In genomic region chr17:81967533-81968395, GRCh38 we compare ENCODE assay signal across 1 cellular context.
TF ChIP-seq lines count a peak whose summit lies in the region.

No MANE protein-coding gene starts in this region.

TF ChIP-seq in H1, 55 proteins besides CTCF, POLR2A, EP300 and RAD21:
- TF ChIP-seq NANOG (IDR thresholded peaks at IDR 0.05; ENCODE audit: insufficient read depth, low read depth, low read length, poor library complexity, severe bottlenecking) (peak; percentile 63), TCF12 (IDR thresholded peaks at IDR 0.05; ENCODE audit: low read depth, low read length) (0 out of 2 replicates have a peak, but pooled peaks have one; percentile 26), TAF1 (IDR thresholded peaks at IDR 0.05; ENCODE audit: low read depth, low read length) (no peak), USF2 (IDR thresholded peaks at IDR 0.05; ENCODE audit: low read length) (peak; percentile 78), TEAD4 (IDR thresholded peaks at IDR 0.05; ENCODE audit: low read depth, low read length) (no peak), EGR1 (IDR thresholded peaks at IDR 0.05; ENCODE audit: borderline replicate concordance, low read depth, low read length) (peak; percentile 96), KDM5A (IDR thresholded peaks at IDR 0.05; ENCODE audit: low read length) (no peak), MAX (IDR thresholded peaks at IDR 0.05) (peak; percentile 93), ZNF274 (IDR thresholded peaks at IDR 0.05; ENCODE audit: borderline replicate concordance, extremely low read depth, low read length) (no peak), E2F6 (IDR thresholded peaks at IDR 0.05) (peak; percentile 84), ATF3 (IDR thresholded peaks at IDR 0.05; ENCODE audit: insufficient read depth, low read depth, low read length) (peak; percentile 52), GABPA (IDR thresholded peaks at IDR 0.05; ENCODE audit: borderline replicate concordance, insufficient read depth, low read length) (peak; percentile 17; the same call in 1 of the 2 replicates), SP1 (IDR thresholded peaks at IDR 0.05; ENCODE audit: low read depth, low read length) (0 out of 2 replicates have a peak, but pooled peaks have one; percentile 21), SIN3A (conservative IDR thresholded peaks at IDR 0.05 in 1 of 2, IDR thresholded peaks at IDR 0.05 in 1 of 2; ENCODE audit: low read depth in 1 of 2, low read length in 2 of 2) (peak in 1 of 2 experiments; percentile 62; a peak in 1 of 4 replicates)
